8 cellular contexts compared by ENCODE assay signal in genomic region chr2:121736140-121736461, GRCh38. TPM values are rescaled to one million over a fixed set of nuclear protein-coding genes. Genes with fewer than 3 reads are reported as not detected.
DNase-seq lines count a peak whose midpoint lies in the region; ATAC-seq and TF ChIP-seq lines count a peak whose summit lies in the region.

No MANE protein-coding gene starts in this region.

- H3K27ac ChIP-seq in cardiac muscle cell (peak overlapping the region; percentile 65), ascending aorta (peak overlapping the region; percentile 68 to 89), lung (ENCODE audit: low read depth in 1 of 2, low read length in 1 of 2) (peak overlapping the region; percentile 65 to 92), upper lobe of right lung (peak overlapping the region; percentile 74)

- H3K36me3 ChIP-seq in cardiac muscle cell, result peaks cover 20% of the 10 kb centered on the region
- H3K36me3 ChIP-seq in ascending aorta, result peaks cover 15 to 28% of the 10 kb centered on the region in 2 donors
- H3K36me3 ChIP-seq in lung (ENCODE audit: control insufficient read depth in 2 of 2, insufficient read depth in 2 of 2, low read length in 2 of 2), result peaks cover 10 to 11% of the 10 kb centered on the region in 2 donors
- H3K36me3 ChIP-seq in upper lobe of right lung, result peaks cover 41% of the 10 kb centered on the region

- H3K27me3 ChIP-seq in cardiac muscle cell (no peaks in the 10 kb centered on the region), ascending aorta (no peaks in the 10 kb centered on the region), lung (ENCODE audit: control insufficient read depth, insufficient read depth) (no peaks in the 10 kb centered on the region), upper lobe of right lung (no peaks in the 10 kb centered on the region)

- no peak for ATAC-seq in left ventricle myocardium superior
- no peak for ATAC-seq in lung (ENCODE audit: insufficient read depth, low FRiP score)
- no peak for ATAC-seq in upper lobe of right lung

- intact Hi-C loops in left ventricle myocardium superior (cut with micrococcal nuclease) (no loop called here), ascending aorta (cut with DNase I) (loop anchor here (1.0 to 5.0 kb wide), 2 partner anchors 87 to 1484 kb away; partner anchors contain the start of genes CLASP1 and RALB), upper lobe of right lung (cut with DNase I) (no loop called here)

- DNase-seq in cardiac muscle cell (ENCODE audit: low read depth in 1 of 2, low spot score in 1 of 2), result no peak
- DNase-seq in left ventricle myocardium superior, result no peak
- no peak for DNase-seq in ascending aorta (ENCODE audit: low spot score in 2 of 2)
- no peak for DNase-seq in lung (ENCODE audit: low spot score)
- DNase-seq in upper lobe of right lung, result no peak
- DNase-seq in GM03348 (ENCODE audit: low spot score), result no peak
- DNase-seq in GM13976 (ENCODE audit: low spot score), result no peak
- DNase-seq in occipital lobe (lab: John Stamatoyannopoulos, UW), result no peak

- H3K4me1 ChIP-seq in cardiac muscle cell (ENCODE audit: low read depth), result peaks cover 6% of the 10 kb centered on the region
- no peaks in the 10 kb centered on the region for H3K4me1 ChIP-seq in ascending aorta
- peaks cover 0 to 2% of the 10 kb centered on the region in 2 donors for H3K4me1 ChIP-seq in lung (ENCODE audit: control insufficient read depth in 2 of 2, insufficient read depth in 2 of 2, low read length in 2 of 2)
- peaks cover 11% of the 10 kb centered on the region for H3K4me1 ChIP-seq in upper lobe of right lung

- H3K9me3 ChIP-seq in cardiac muscle cell (ENCODE audit: low read depth) (no peaks in the 10 kb centered on the region), ascending aorta (no peaks in the 10 kb centered on the region), lung (ENCODE audit: control insufficient read depth in 2 of 2, insufficient read depth in 1 of 2, low read length in 1 of 2) (no peaks in the 10 kb centered on the region), upper lobe of right lung (no peaks in the 10 kb centered on the region)

- 0% methylated on average over 8 of the region's 8 CpGs for WGBS in lung, 2 donors

- TF ChIP-seq CTCF in cardiac muscle cell (IDR thresholded peaks at IDR 0.05; ENCODE audit: low read depth, low read length), result no peak
- no peak for TF ChIP-seq CTCF in ascending aorta (IDR thresholded peaks at IDR 0.05)
- no peak for TF ChIP-seq CTCF in lung (IDR thresholded peaks at IDR 0.05; ENCODE audit: control extremely low read depth, extremely low read depth)
- TF ChIP-seq CTCF in upper lobe of right lung (IDR thresholded peaks at IDR 0.05), result no peak
- no peak for TF ChIP-seq CTCF in GM13976 (IDR thresholded peaks at IDR 0.05; ENCODE audit: borderline replicate concordance, control extremely low read depth, extremely low read depth, insufficient read depth, missing control alignments)

- peak overlapping the region; percentile 83 for H3K4me3 ChIP-seq in cardiac muscle cell
- peak overlapping the region; percentile 76 to 91 for H3K4me3 ChIP-seq in ascending aorta
- H3K4me3 ChIP-seq in lung, result peak overlapping the region; percentile 94
- H3K4me3 ChIP-seq in upper lobe of right lung, result peak overlapping the region; percentile 69

- in situ Hi-C loops in GM13976 (cut with MboI; ENCODE audit: low sequenced_read_pairs, unreplicated experiment), result no loop called here

RNA-seq across cellular contexts. Expression of gene NIFK, which starts 0.6 kb away (rescaled TPM):
- total RNA-seq in cardiac muscle cell (20.4 and 47.4 TPM in 2 replicates), left ventricle myocardium superior (20.7 TPM), ascending aorta (31.9 TPM), lung (10 to 100 TPM; 32.2 to 34.9 TPM), upper lobe of right lung (36.4 TPM), occipital lobe (51.6 TPM)
- polyA plus RNA-seq in cardiac muscle cell (44.0 and 47.9 TPM in 2 replicates), lung (10 to 100 TPM; 35.9 to 78.0 TPM)

RNA-seq across cellular contexts. Expression of gene TSN, which starts 19.4 kb away (rescaled TPM):
- total RNA-seq in cardiac muscle cell (27.0 and 32.1 TPM in 2 replicates), left ventricle myocardium superior (38.1 TPM), ascending aorta (42.6 TPM), lung (10 to 100 TPM; 50.1 to 53.8 TPM), upper lobe of right lung (48.2 TPM), occipital lobe (78.3 TPM)
- polyA plus RNA-seq in cardiac muscle cell (57.3 and 59.4 TPM in 2 replicates), lung (10 to 100 TPM; 20.5 to 28.1 TPM)
